ENCODE assay signal across 1 cellular context in the genomic region with DNA sequence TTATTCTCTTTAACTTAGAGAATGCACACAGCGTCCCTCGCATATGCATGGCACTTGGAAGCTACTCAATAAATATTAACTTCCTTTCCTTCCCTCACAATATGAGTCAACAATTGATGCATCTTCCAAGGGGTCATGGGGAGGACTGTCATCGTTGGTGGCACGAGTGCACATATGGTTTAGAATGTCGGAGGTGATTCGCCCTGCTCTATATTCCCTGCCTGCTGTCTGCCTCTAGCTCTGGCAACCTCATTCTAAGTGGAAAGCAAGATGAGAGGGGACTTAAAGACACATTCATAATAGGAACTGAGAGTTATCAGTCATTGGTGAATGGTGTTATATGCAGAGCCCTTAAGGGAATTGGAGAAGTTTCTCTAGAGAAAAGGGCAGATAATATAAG.
TF ChIP-seq lines count a peak whose summit lies in the region.

No MANE protein-coding gene starts in this region.

TF ChIP-seq in GM12878, 131 proteins besides CTCF, POLR2A, EP300 and RAD21:
- TF ChIP-seq YBX1 (IDR thresholded peaks at IDR 0.05) (no peak), EED (IDR thresholded peaks at IDR 0.05; ENCODE audit: low read depth) (no peak), EGR1 (IDR thresholded peaks at IDR 0.05; ENCODE audit: borderline replicate concordance in 1 of 2, low read depth in 2 of 2, low read length in 2 of 2) (no peak), NKRF (conservative IDR thresholded peaks at IDR 0.05) (no peak), PKNOX1 (IDR thresholded peaks at IDR 0.05) (no peak), CEBPZ (IDR thresholded peaks at IDR 0.05; ENCODE audit: low read depth, low read length) (no peak), SP1 (IDR thresholded peaks at IDR 0.05; ENCODE audit: low read depth, low read length) (no peak), USF2 (IDR thresholded peaks at IDR 0.05; ENCODE audit: borderline replicate concordance, low read depth, low read length) (no peak), CBFB (IDR thresholded peaks at IDR 0.05; ENCODE audit: low read depth) (no peak), PBX3 (IDR thresholded peaks at IDR 0.05; ENCODE audit: insufficient replicate concordance, low read depth, low read length) (no peak), STAT3 (IDR thresholded peaks at IDR 0.05; ENCODE audit: low read depth, low read length) (no peak), ZSCAN29 (IDR thresholded peaks at IDR 0.05) (no peak), CEBPB (IDR thresholded peaks at IDR 0.05; ENCODE audit: borderline replicate concordance in 1 of 2, low read depth in 2 of 2, low read length in 2 of 2) (no peak), KLF5 (IDR thresholded peaks at IDR 0.05; ENCODE audit: partially characterized antibody) (no peak), E4F1 (IDR thresholded peaks at IDR 0.05; ENCODE audit: borderline replicate concordance, partially characterized antibody) (no peak), MTA2 (IDR thresholded peaks at IDR 0.05; ENCODE audit: low read depth) (no peak), HDAC2 (IDR thresholded peaks at IDR 0.05) (no peak)
